Comparison of ENCODE assay signal across 14 cellular contexts in the genomic region with DNA sequence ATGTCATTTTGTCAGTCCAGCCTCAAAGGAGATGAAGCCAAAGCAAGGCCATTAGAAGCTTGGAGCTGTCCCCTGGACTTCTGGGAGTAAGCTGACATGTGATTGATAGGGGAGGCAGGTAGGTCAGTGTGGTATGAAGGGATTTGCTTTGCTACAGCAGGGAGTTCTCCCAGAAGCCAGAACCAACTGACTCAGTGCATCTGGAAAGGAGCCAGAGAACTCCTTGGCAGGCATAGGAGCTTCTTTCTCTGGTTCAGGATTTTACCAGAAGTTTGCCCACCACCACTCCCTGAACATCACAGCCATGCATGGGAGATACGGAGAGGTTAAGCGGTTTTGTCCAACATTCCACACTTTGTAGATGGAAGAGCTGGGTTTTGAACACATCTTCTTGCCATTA. TPM values are rescaled to one million over a fixed set of nuclear protein-coding genes. Genes with fewer than 3 reads are reported as not detected.
DNase-seq lines count a peak whose midpoint lies in the region; ATAC-seq and TF ChIP-seq lines count a peak whose summit lies in the region.
"Had no signal": no experiment of that assay in that cellular context is flagged by ENCODE, and none has a peak within 500 bp of the region (broad histone marks: within the 10 kb centered on the region; RNA-seq: fewer than 3 reads in every experiment).

No MANE protein-coding gene starts in this region.

- peak; percentile 81 for DNase-seq in EH (ENCODE audit: low read depth)
- DNase-seq in NCI-H460 (ENCODE audit: extremely low read depth, low read depth): peak; percentile 83
- peak; percentile 31 for DNase-seq in dedifferentiated amniotic fluid mesenchymal stem cell (ENCODE audit: extremely low spot score)
- DNase-seq in osteocyte (ENCODE audit: extremely low spot score, unreplicated experiment): no peak
- DNase-seq in NAMALWA (ENCODE audit: low spot score): no peak
- no peak for DNase-seq in effector CD4-positive, alpha-beta T cell
- DNase-seq: activated CD8-positive, alpha-beta memory T cell treated with anti-CD3 and anti-CD28 coated beads, Interleukin-2, amount 50 U/mL, for 48 hours; activated naive CD8-positive, alpha-beta T cell treated with anti-CD3 and anti-CD28 coated beads, Interleukin-2, amount 50 U/mL, for 24 hours; stimulated activated CD4-positive, alpha-beta T cell treated with anti-CD3 and anti-CD28 coated beads, Interleukin-2, amount 100 ng/mL, for 48 hours; stimulated activated naive CD4-positive, alpha-beta T cell; WERI-Rb-1 had no signal

- H3K36me3 Mint-ChIP-seq in osteocyte (ENCODE audit: unreplicated experiment): peaks cover 5% of the 10 kb centered on the region

- H3K4me3 Mint-ChIP-seq in osteocyte (ENCODE audit: unreplicated experiment): no peak overlapping the region
- H3K4me3 Mint-ChIP-seq: activated naive CD8-positive, alpha-beta T cell treated with anti-CD3 and anti-CD28 coated beads, Interleukin-2, amount 50 U/mL, for 24 hours had no signal

- no peak for TF ChIP-seq CTCF in osteocyte (IDR thresholded peaks at IDR 0.05)

- ATAC-seq in HG03460 (IDR thresholded peaks at IDR 0.05; ENCODE audit: unreplicated experiment) (no peak), GM21515 (IDR thresholded peaks at IDR 0.05; ENCODE audit: unreplicated experiment) (no peak)
- ATAC-seq: activated naive CD8-positive, alpha-beta T cell treated with anti-CD3 and anti-CD28 coated beads, Interleukin-2, amount 50 U/mL, for 24 hours; Right ventricle myocardium inferior had no signal

- peaks cover 9% of the 10 kb centered on the region for H3K9me3 Mint-ChIP-seq in osteocyte (ENCODE audit: unreplicated experiment)

- H3K27ac Mint-ChIP-seq in osteocyte (ENCODE audit: unreplicated experiment): peak overlapping the region; percentile 90
- H3K27ac Mint-ChIP-seq: activated naive CD8-positive, alpha-beta T cell treated with anti-CD3 and anti-CD28 coated beads, Interleukin-2, amount 50 U/mL, for 24 hours had no signal

- no peaks in the 10 kb centered on the region for H3K27me3 Mint-ChIP-seq in osteocyte (ENCODE audit: unreplicated experiment)

- H3K4me1 Mint-ChIP-seq in osteocyte (ENCODE audit: unreplicated experiment): peaks cover 21% of the 10 kb centered on the region
- H3K4me1 Mint-ChIP-seq: activated naive CD8-positive, alpha-beta T cell treated with anti-CD3 and anti-CD28 coated beads, Interleukin-2, amount 50 U/mL, for 24 hours had no signal

RNA-seq across cellular contexts. Expression of gene KCNE4, which starts 24.5 kb away (rescaled TPM):
- total RNA-seq in NCI-H460 (2014; rRNA removed; shearing (Covaris generic)): 201 and 213 TPM in 2 replicates
- polyA plus RNA-seq in NCI-H460 (2014; cell fraction: nucleus; rRNA removed): 119 and 144 TPM in 2 replicates
- 3.5 and 3.7 TPM in 2 replicates for total RNA-seq in osteocyte

Comparison
In these comparisons a context has a peak if more than half of its experiments do, and no peak if none do; other contexts are left out.
1. DNase-seq: peak in EH (single experiment), NCI-H460 (single experiment) and dedifferentiated amniotic fluid mesenchymal stem cell (single experiment); none in osteocyte (single experiment), NAMALWA (single experiment) and effector CD4-positive, alpha-beta T cell (single experiment).
2. RNA of gene KCNE4, which starts 24.5 kb away (total RNA-seq): 201 to 213 TPM in NCI-H460; 3.5 to 3.7 TPM in osteocyte; every median in the first group is over 10 times any median in the second.